30 cellular contexts compared by ENCODE assay signal in the genomic region with DNA sequence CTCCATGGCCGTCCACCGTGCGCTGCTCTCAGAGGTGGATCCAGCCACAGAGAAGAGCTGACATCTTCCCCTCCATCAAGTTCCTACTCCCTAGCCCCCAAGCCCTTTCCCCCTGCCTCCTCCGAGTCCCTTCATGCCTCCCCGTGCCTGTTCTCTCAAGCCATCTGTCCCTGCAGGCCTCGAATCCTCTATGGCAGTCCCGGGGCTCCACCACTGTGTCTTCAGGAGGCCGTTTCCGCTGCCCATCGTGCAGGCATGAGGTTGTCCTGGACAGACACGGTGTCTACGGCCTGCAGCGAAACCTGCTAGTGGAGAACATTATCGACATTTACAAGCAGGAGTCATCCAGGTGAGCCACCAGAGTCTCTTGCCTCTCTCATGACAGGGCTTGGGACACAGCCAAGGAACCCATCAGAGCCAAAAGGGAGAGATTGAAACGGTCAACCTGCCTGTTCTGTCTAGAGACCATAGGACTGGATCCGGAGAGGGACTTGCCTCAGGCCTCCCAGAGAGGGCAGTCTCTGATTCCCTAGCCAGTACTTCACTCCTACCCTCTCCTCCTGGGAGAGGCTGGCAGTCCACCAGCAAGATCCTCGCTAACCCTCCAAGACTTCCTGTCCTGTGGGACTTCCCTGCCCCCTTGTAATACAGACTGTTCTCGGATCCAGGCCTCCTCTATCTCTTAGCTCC. TPM values are rescaled to one million over a fixed set of nuclear protein-coding genes. Genes with fewer than 3 reads are reported as not detected.
DNase-seq lines count a peak whose midpoint lies in the region; ATAC-seq and TF ChIP-seq lines count a peak whose summit lies in the region.
"Had no signal": no experiment of that assay in that cellular context is flagged by ENCODE, and none has a peak within 500 bp of the region (broad histone marks: within the 10 kb centered on the region; RNA-seq: fewer than 3 reads in every experiment).

No MANE protein-coding gene starts in this region.

- H2AFZ ChIP-seq in PC-3 (ENCODE audit: low read length), result peak overlapping the region; percentile 5; the same call in 1 of the 2 replicates
- H2AFZ ChIP-seq in neuronal stem cell (ENCODE audit: low read length), result peak overlapping the region; percentile 11

- H3K27me3 ChIP-seq in PC-3 (ENCODE audit: low read length), result no peaks in the 10 kb centered on the region
- peaks cover 0 to 38% (median 0%) of the 10 kb centered on the region in 3 experiments for H3K27me3 ChIP-seq in neuronal stem cell (ENCODE audit: control insufficient read depth in 3 of 3, insufficient read depth in 3 of 3, low read depth in 1 of 3, low read length in 3 of 3)
- H3K27me3 ChIP-seq in brain microvascular endothelial cell (replicated peaks), result peaks cover 3% of the 10 kb centered on the region

- no peak overlapping the region for H3K4ac ChIP-seq in neuronal stem cell (ENCODE audit: low read length)

- H3K79me2 ChIP-seq in PC-3 (ENCODE audit: low read length), result no peaks in the 10 kb centered on the region

- peak overlapping the region; percentile 71 for H2BK5ac ChIP-seq in neuronal stem cell (ENCODE audit: low read length)

- H3K23ac ChIP-seq in neuronal stem cell (ENCODE audit: low read depth, low read length, poor library complexity), result peak overlapping the region; percentile 89

- H2BK12ac ChIP-seq in neuronal stem cell (ENCODE audit: low read length), result no peak overlapping the region

- no TSS peak for BruUV-seq in PC-3 (replicated peaks; lab: Mats Ljungman, UMichigan)

- POLR2A ChIA-PET in PC-3 (lab: Charles Lee; ENCODE audit: unreplicated experiment), result no interaction called here

- H3K27ac ChIP-seq in C4-2B (peak overlapping the region; percentile 47), PC-3 (ENCODE audit: low read length) (peak overlapping the region; percentile 28; the same call in 1 of the 2 replicates), neuronal stem cell (replicated peaks; ENCODE audit: low read length) (no peak overlapping the region), brain microvascular endothelial cell (no peak overlapping the region)
- H3K27ac ChIP-seq: 22Rv1, esophagus muscularis mucosa, gastroesophageal sphincter had no signal

- ATAC-seq in PC-3 (peak; percentile 50), GM18511 (IDR thresholded peaks at IDR 0.05; ENCODE audit: unreplicated experiment) (no peak)
- ATAC-seq: activated CD4-positive, alpha-beta T cell treated with anti-CD3 and anti-CD28 coated beads for 36 hours; activated CD8-positive, alpha-beta T cell treated with anti-CD3 and anti-CD28 coated beads, Interleukin-2, amount 10 ng/mL, durations not matched to agents 7 days and 5 days; gastroesophageal sphincter; sciatic nerve; stimulated activated memory B cell treated with anti-CD40 and anti-IgM and Interleukin-4, amounts not matched to agents 10 μg/mL and 1 μg/mL and 100 μg/mL, for 72 hours had no signal

- CTCF ChIA-PET in PC-3 (lab: Charles Lee), result no interaction called here

- H4K8ac ChIP-seq in neuronal stem cell (ENCODE audit: low read depth, low read length), result no peak overlapping the region

- intact Hi-C loops in PC-3 (cut with micrococcal nuclease), result no loop called here

- no peak overlapping the region for H4K91ac ChIP-seq in neuronal stem cell (ENCODE audit: low read depth, low read length, poor library complexity)

- no peak overlapping the region for H2BK120ac ChIP-seq in neuronal stem cell (ENCODE audit: low read depth, low read length)

- H3K9ac ChIP-seq in PC-3 (ENCODE audit: low read length), result no peak overlapping the region
- no peak overlapping the region for H3K9ac ChIP-seq in neuronal stem cell (ENCODE audit: low read depth, low read length, poor library complexity)

- H3K14ac ChIP-seq in neuronal stem cell (ENCODE audit: low read length), result no peak overlapping the region

- H3K18ac ChIP-seq in neuronal stem cell (ENCODE audit: low read length), result no peak overlapping the region

- H3F3A ChIP-seq in PC-3 (ENCODE audit: low read length, unreplicated experiment), result no peaks in the 10 kb centered on the region

- H2AK5ac ChIP-seq in neuronal stem cell (ENCODE audit: low read depth, low read length), result no peak overlapping the region

- H4K20me1 ChIP-seq in PC-3 (ENCODE audit: low read length), result no peaks in the 10 kb centered on the region

- H3K9me2 ChIP-seq in PC-3 (replicated peaks; ENCODE audit: low read length), result no peaks in the 10 kb centered on the region

- H3K9me3 ChIP-seq in PC-3 (ENCODE audit: low read length), result no peaks in the 10 kb centered on the region
- no peaks in the 10 kb centered on the region for H3K9me3 ChIP-seq in neuronal stem cell (replicated peaks in 1 of 2; ENCODE audit: control insufficient read depth in 2 of 2, insufficient read depth in 1 of 2, low read depth in 1 of 2, low read length in 2 of 2)
- H3K9me3 ChIP-seq: esophagus muscularis mucosa, gastroesophageal sphincter had no signal

- H3K36me3 ChIP-seq in PC-3 (ENCODE audit: low read depth, low read length) (no peaks in the 10 kb centered on the region), neuronal stem cell (replicated peaks in 1 of 2; ENCODE audit: control insufficient read depth in 2 of 2, insufficient read depth in 2 of 2, low read length in 2 of 2) (no peaks in the 10 kb centered on the region), brain microvascular endothelial cell (replicated peaks) (no peaks in the 10 kb centered on the region)
- H3K36me3 ChIP-seq: gastroesophageal sphincter had no signal

- no peak overlapping the region for H3K4me3 ChIP-seq in PC-3 (ENCODE audit: low read length)
- no peak overlapping the region for H3K4me3 ChIP-seq in neuronal stem cell (ENCODE audit: low read length in 2 of 2)
- no peak overlapping the region for H3K4me3 ChIP-seq in brain microvascular endothelial cell (ENCODE audit: low read depth, low read length)
- H3K4me3 ChIP-seq: esophagus muscularis mucosa, gastroesophageal sphincter, lung had no signal

- H2BK15ac ChIP-seq in neuronal stem cell (ENCODE audit: low read length), result no peak overlapping the region

- DNase-seq in DMS53 (lab: John Stamatoyannopoulos, UW), result peak; percentile 18
- DNase-seq in DMS53 treated with DMSO at 0.1 percent for 48 hours (lab: John Stamatoyannopoulos, UW; ENCODE audit: unreplicated experiment), result no peak
- DNase-seq in PC-3, result peak; percentile 83
- DNase-seq in neuronal stem cell (ENCODE audit: low spot score), result no peak
- no peak for DNase-seq in brain microvascular endothelial cell
- no peak for DNase-seq in kidney tubule cell (ENCODE audit: low spot score)
- DNase-seq: activated CD4-positive, alpha-beta T cell treated with anti-CD3 and anti-CD28 coated beads for 36 hours; activated CD8-positive, alpha-beta T cell treated with anti-CD3 and anti-CD28 coated beads, Interleukin-2, amount 10 ng/mL, durations not matched to agents 7 days and 5 days; CD4-positive, CD25-positive, alpha-beta regulatory T cell; central memory CD4-positive, alpha-beta T cell; dermis blood vessel endothelial cell; GOT3; islet precursor cell; NCI-H1092 treated with DMSO at 0.1 percent for 48 hours; NCI-H187 treated with DMSO at 0.1 percent for 48 hours; NCI-H774; stimulated activated CD4-positive, alpha-beta T cell treated with anti-CD3 and anti-CD28 coated beads, Interleukin-4, amount 100 ng/mL, for 4 hours; T-helper 2 cell had no signal

- TF ChIP-seq CTCF in C4-2B (conservative IDR thresholded peaks at IDR 0.05) (no peak), PC-3 (conservative IDR thresholded peaks at IDR 0.05; ENCODE audit: low read depth, low read length) (no peak), brain microvascular endothelial cell (IDR thresholded peaks at IDR 0.05; ENCODE audit: low read depth, low read length, missing control alignments) (no peak)

- H3K4me1 ChIP-seq in PC-3 (ENCODE audit: insufficient read depth, low read length), result peaks cover 24% of the 10 kb centered on the region
- no peaks in the 10 kb centered on the region for H3K4me1 ChIP-seq in neuronal stem cell (ENCODE audit: control insufficient read depth in 2 of 2, insufficient read depth in 1 of 2, low read depth in 1 of 2, low read length in 2 of 2)

- peak overlapping the region; percentile 24; the same call in 1 of the 2 replicates for H3K4me2 ChIP-seq in PC-3 (ENCODE audit: low read length)
- H3K4me2 ChIP-seq in neuronal stem cell (ENCODE audit: insufficient read depth, low read length, poor library complexity, severe bottlenecking), result no peak overlapping the region

- in situ Hi-C loops in brain microvascular endothelial cell (cut with HindIII; ENCODE audit: low pct_ligation_motif_present, low sequenced_read_pairs), result loop anchor here (25.0 kb wide), 1 partner anchor 186 kb away; the partner anchor contains the start of genes ABHD1 and CGREF1

- H3K79me1 ChIP-seq in neuronal stem cell (ENCODE audit: low read depth, low read length), result no peaks in the 10 kb centered on the region

- no CpG with 5 or more reads among the region's 18 CpGs for WGBS in neuronal stem cell (ENCODE audit: extremely low coverage in 2 of 2, insufficient read length in 2 of 2, insufficient replicate concordance in 1 of 2), 2 donors

RNA-seq across cellular contexts. Expression of gene UCN, which starts 9.7 kb away (rescaled TPM):
- total RNA-seq in PC-3 (2014; rRNA removed), result 0.52 and 3.6 TPM in 2 replicates
- polyA plus RNA-seq in neuronal stem cell (2013, experiment 1 of 2), result 1.0 TPM
- 0.90 TPM for polyA plus RNA-seq in neuronal stem cell (2013, experiment 2 of 2)

RNA-seq across cellular contexts. Expression of gene TRIM54, which starts 16.3 kb away (rescaled TPM):
- 0.51 and 1.6 TPM in 2 replicates for total RNA-seq in PC-3 (2014; rRNA removed)
- polyA plus RNA-seq in neuronal stem cell (2013, experiment 1 of 2), result 0.04 TPM
- not detected for polyA plus RNA-seq in neuronal stem cell (2013, experiment 2 of 2)
- total RNA-seq: CD4-positive, CD25-positive, alpha-beta regulatory T cell had no signal
- polyA plus RNA-seq: neural cell had no signal

RNA-seq across cellular contexts. Expression of gene DNAJC5G, which starts 23.3 kb away (rescaled TPM):
- not detected in 2 replicates for total RNA-seq in PC-3 (2014; rRNA removed)
- 0.04 TPM for polyA plus RNA-seq in neuronal stem cell (2013, experiment 1 of 2)
- not detected for polyA plus RNA-seq in neuronal stem cell (2013, experiment 2 of 2)
- total RNA-seq: activated CD4-positive, alpha-beta T cell treated with anti-CD3 and anti-CD28 coated beads for 36 hours; activated CD8-positive, alpha-beta T cell treated with anti-CD3 and anti-CD28 coated beads, Interleukin-2, amount 10 ng/mL, durations not matched to agents 7 days and 5 days; activated T-helper 2 cell treated with anti-CD3 and anti-CD28 coated beads, Interferon-gamma antibody, Interleukin-2, Interleukin-4, amounts not matched to agents 10 μg/mL and 5 μg/mL and 100 μg/mL, durations not matched to agents 14 hours and 24 hours and 36 hours; CD4-positive, CD25-positive, alpha-beta regulatory T cell; gastroesophageal sphincter; lung; mucosa of gallbladder; sciatic nerve; ureter had no signal
- polyA plus RNA-seq: CD4-positive, CD25-positive, alpha-beta regulatory T cell; lung; neural cell had no signal

RNA-seq across cellular contexts. Expression of gene MPV17, which starts 24.4 kb away (rescaled TPM):
- 41.8 and 59.2 TPM in 2 replicates for total RNA-seq in PC-3 (2014; rRNA removed)
- polyA plus RNA-seq in neuronal stem cell (2013, experiment 1 of 2), result 114 TPM
- 108 TPM for polyA plus RNA-seq in neuronal stem cell (2013, experiment 2 of 2)

RNA-seq across cellular contexts. Expression of gene SLC30A3, which starts 35.7 kb away (rescaled TPM):
- total RNA-seq in PC-3 (2014; rRNA removed), result 0.36 TPM in 1 of 2 replicates, not detected in the other
- polyA plus RNA-seq in neuronal stem cell (2013, experiment 1 of 2), result 1.2 TPM
- 1.3 TPM for polyA plus RNA-seq in neuronal stem cell (2013, experiment 2 of 2)
- total RNA-seq: activated CD8-positive, alpha-beta T cell treated with anti-CD3 and anti-CD28 coated beads, Interleukin-2, amount 10 ng/mL, durations not matched to agents 7 days and 5 days; esophagus muscularis mucosa; gastroesophageal sphincter; mucosa of gallbladder; sciatic nerve; ureter had no signal
- polyA plus RNA-seq: neural cell had no signal

Comparison
In these comparisons a context has a peak if more than half of its experiments do, and no peak if none do; other contexts are left out.
1. DNase-seq: peak in DMS53 (single experiment) and PC-3 (single experiment); none in DMS53 treated with DMSO at 0.1 percent for 48 hours (single experiment), neuronal stem cell (single experiment), brain microvascular endothelial cell (single experiment) and kidney tubule cell (single experiment).
2. H3K27ac ChIP-seq: peak in C4-2B (single experiment) and PC-3 (single experiment); none in neuronal stem cell (single experiment) and brain microvascular endothelial cell (single experiment).